8 cellular contexts compared by ENCODE assay signal in the genomic region with DNA sequence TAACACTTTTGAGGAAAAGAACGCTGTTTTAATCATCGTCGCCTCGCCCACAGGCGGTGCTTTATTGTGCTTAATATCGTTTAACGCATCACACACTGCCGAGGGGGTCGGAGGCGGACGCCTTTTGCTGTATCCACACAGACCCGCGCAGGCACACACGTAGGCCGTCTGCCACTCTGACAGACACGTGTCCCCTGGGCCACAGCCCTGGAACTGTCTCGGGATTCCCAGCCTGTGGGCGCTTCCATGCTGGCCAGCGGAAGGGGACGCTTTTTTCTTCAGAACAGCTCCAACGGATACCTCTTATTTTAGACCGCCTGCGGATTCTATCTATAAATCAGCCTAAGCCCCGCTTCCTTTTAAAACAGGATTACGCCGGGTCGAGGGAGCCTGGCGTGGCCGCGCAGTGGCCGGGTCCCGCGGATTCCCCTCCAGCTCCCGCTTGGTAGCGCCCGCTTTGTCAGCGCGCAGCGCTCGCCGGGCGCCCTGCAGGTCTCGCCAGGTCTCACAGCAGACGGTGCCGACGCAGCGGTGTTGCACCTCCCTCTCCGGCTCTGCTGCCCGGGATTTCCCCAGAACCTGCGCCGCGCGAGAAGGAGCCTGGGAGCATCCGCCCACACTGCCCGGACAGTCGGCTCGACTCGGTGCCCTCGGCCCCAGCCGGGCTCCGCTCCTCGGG. TPM values are rescaled to one million over a fixed set of nuclear protein-coding genes. Genes with fewer than 3 reads are reported as not detected.
DNase-seq lines count a peak whose midpoint lies in the region; ATAC-seq, FAIRE-seq and TF ChIP-seq lines count a peak whose summit lies in the region.

A gene with protein sequence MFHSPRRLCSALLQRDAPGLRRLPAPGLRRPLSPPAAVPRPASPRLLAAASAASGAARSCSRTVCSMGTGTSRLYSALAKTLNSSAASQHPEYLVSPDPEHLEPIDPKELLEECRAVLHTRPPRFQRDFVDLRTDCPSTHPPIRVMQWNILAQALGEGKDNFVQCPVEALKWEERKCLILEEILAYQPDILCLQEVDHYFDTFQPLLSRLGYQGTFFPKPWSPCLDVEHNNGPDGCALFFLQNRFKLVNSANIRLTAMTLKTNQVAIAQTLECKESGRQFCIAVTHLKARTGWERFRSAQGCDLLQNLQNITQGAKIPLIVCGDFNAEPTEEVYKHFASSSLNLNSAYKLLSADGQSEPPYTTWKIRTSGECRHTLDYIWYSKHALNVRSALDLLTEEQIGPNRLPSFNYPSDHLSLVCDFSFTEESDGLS (plus strand): TSS at position 513 of the 679 bp plus-strand sequence. CDS start 201 bp downstream, outside the sequence.

- BruUV-seq in mammary epithelial cell (replicated peaks; lab: Mats Ljungman, UMichigan), result no TSS peak

- under 1% methylated on average over 39 of the region's 62 CpGs for WGBS in mammary epithelial cell (ENCODE audit: low coverage, missing lambda C conversion rate)
- WGBS in small intestine, 3 donors, result 0 to 1% (median 0%) methylated on average over 56 to 62 of the region's 62 CpGs

- no peaks in the 10 kb centered on the region for H3K9me3 ChIP-seq in mammary epithelial cell (replicated peaks; ENCODE audit: insufficient read depth, low read length)
- no peaks in the 10 kb centered on the region for H3K9me3 ChIP-seq in small intestine (ENCODE audit: control insufficient read depth, low read depth)

- TF ChIP-seq POLR2A in GM18951 (IDR thresholded peaks at IDR 0.05; ENCODE audit: extremely low read depth, insufficient read depth, insufficient read length), result peak; percentile 99

- H4K20me1 ChIP-seq in mammary epithelial cell (ENCODE audit: insufficient read depth, low read length), result peaks cover 2% of the 10 kb centered on the region

- in situ Hi-C loops in GM18951 (cut with MboI; ENCODE audit: low sequenced_read_pairs, unreplicated experiment), result no loop called here
- in situ Hi-C loops in mammary epithelial cell (cut with MboI; ENCODE audit: low sequenced_read_pairs in 2 of 2), result no loop called here

- H3K27me3 ChIP-seq in mammary epithelial cell (ENCODE audit: insufficient read depth, low read length) (no peaks in the 10 kb centered on the region), small intestine (ENCODE audit: control insufficient read depth in 2 of 2, insufficient read depth in 2 of 2, low read length in 2 of 2) (no peaks in the 10 kb centered on the region)

- no peak for FAIRE-seq in small intestine (lab: Jason Lieb, UNC)

- DNase-seq in AG09309 (ENCODE audit: low read depth) (peak; percentile 70), NCI-H2227 treated with DMSO at 0.1 percent for 48 hours (lab: John Stamatoyannopoulos, UW) (peak; percentile 85), mammary epithelial cell (peak; percentile 93), iPS-NIHi7 (ENCODE audit: extremely low spot score) (peak; percentile 87), small intestine (peak; percentile 89)

- peak; percentile 95 for ATAC-seq in HG03175 (IDR thresholded peaks at IDR 0.05; ENCODE audit: unreplicated experiment)

- peak within 1 kb of the TSS; percentile 97 for H3K27ac ChIP-seq in mammary epithelial cell (ENCODE audit: insufficient read depth, low read depth, low read length)
- peak within 1 kb of the TSS; percentile 94 to 98 for H3K27ac ChIP-seq in small intestine (ENCODE audit: low read depth in 1 of 2, low read length in 1 of 2)

- peak within 1 kb of the TSS; percentile 83 for H3K4me2 ChIP-seq in mammary epithelial cell (ENCODE audit: insufficient read depth, low read depth, low read length)

- peak within 1 kb of the TSS; percentile 99 for H3K9ac ChIP-seq in mammary epithelial cell (ENCODE audit: insufficient read depth, low read length)

- H2AFZ ChIP-seq in mammary epithelial cell (ENCODE audit: low read depth, low read length), result peak within 1 kb of the TSS; percentile 65

- H3K4me1 ChIP-seq in mammary epithelial cell (ENCODE audit: insufficient read depth, low read length), result peaks cover 39% of the 10 kb centered on the region
- peaks cover 5 to 10% of the 10 kb centered on the region in 2 donors for H3K4me1 ChIP-seq in small intestine (ENCODE audit: control insufficient read depth in 2 of 2, insufficient read depth in 1 of 2, low read depth in 1 of 2, low read length in 1 of 2)

- TF ChIP-seq CTCF in AG09309 (IDR thresholded peaks at IDR 0.05; ENCODE audit: control insufficient read depth, insufficient read depth, low read depth, low read length, missing control alignments) (no peak), WI38 (IDR thresholded peaks at IDR 0.05; ENCODE audit: low read depth, low read length) (no peak), mammary epithelial cell (conservative IDR thresholded peaks at IDR 0.05 in 1 of 2, IDR thresholded peaks at IDR 0.05 in 1 of 2; ENCODE audit: extremely low read depth in 1 of 2, insufficient read depth in 1 of 2, low read depth in 1 of 2, low read length in 2 of 2) (no peak)

- H3K79me2 ChIP-seq in mammary epithelial cell (ENCODE audit: insufficient read depth, low read length), result peaks cover 47% of the 10 kb centered on the region

- CTCF ChIA-PET in mammary epithelial cell (lab: Charles Lee; ENCODE audit: low non-redundant PET), result interaction anchor here (0.5 kb wide), 1 partner anchor 15 kb away, joined by 7 read pairs; no protein-coding TSS in a partner anchor

- H3K36me3 ChIP-seq in mammary epithelial cell (ENCODE audit: insufficient read depth, low read length) (peaks cover under 1% of the 10 kb centered on the region), small intestine (ENCODE audit: control insufficient read depth in 2 of 2, insufficient read depth in 2 of 2, low read length in 2 of 2) (no peaks in the 10 kb centered on the region)

- dilution Hi-C loops in mammary epithelial cell (cut with HindIII; ENCODE audit: low sequenced_read_pairs), result no loop called here

- intact Hi-C loops in mammary epithelial cell (cut with micrococcal nuclease), result loop anchor here (2.0 to 5.0 kb wide), 4 partner anchors 63 to 282 kb away; partner anchors contain the start of gene ELF2

- peak within 1 kb of the TSS; percentile 48 for H3K4me3 ChIP-seq in AG09309 (ENCODE audit: control insufficient read depth, low read depth, low read length)
- peak within 1 kb of the TSS; percentile 77 for H3K4me3 ChIP-seq in WI38 (ENCODE audit: low read depth, low read length)
- H3K4me3 ChIP-seq in mammary epithelial cell (replicated peaks in 1 of 3; ENCODE audit: insufficient read depth in 1 of 3, low read depth in 2 of 3, low read length in 3 of 3), result peak within 1 kb of the TSS; percentile 53 to 100 (median 91)
- peak within 1 kb of the TSS; percentile 81 to 97 for H3K4me3 ChIP-seq in small intestine (ENCODE audit: low read depth in 1 of 2, low read length in 2 of 2)

RNA-seq across cellular contexts. Expression of the gene that starts here (rescaled TPM):
- total RNA-seq in mammary epithelial cell, result 10 to 100 TPM; 20.6 to 34.8 TPM
- polyA plus RNA-seq in mammary epithelial cell (7.4 TPM), small intestine (1 to 10 TPM; 2.3 to 8.5 (median 3.5) TPM)
- 60.6 TPM for polyA minus RNA-seq in mammary epithelial cell

Comparison
In these comparisons a context has a peak if more than half of its experiments do, and no peak if none do; other contexts are left out.
1. Peak in every context shown above with its lines: DNase-seq, ATAC-seq, H3K4me3 ChIP-seq and H3K27ac ChIP-seq.